Comparison of ENCODE assay signal across 28 cellular contexts in the genomic region with DNA sequence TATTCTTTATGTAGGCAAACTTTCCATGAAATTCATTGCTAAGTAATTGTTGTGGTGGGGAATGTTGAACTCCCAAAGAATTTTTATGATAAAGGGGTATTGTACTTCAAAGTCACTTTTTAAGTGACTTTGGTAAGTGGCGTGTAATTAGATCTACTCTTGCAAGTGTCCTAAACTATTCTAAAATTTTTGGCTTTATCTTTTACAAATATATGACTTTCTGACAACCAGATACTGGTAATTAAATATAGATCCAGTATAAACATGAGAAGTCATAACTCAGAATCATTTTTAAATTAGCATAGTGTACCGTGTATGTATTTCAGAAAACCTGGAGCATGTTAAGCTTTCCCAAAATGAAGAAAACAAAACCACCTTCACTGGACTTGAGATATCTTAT.
"Had no signal": no experiment of that assay in that cellular context is flagged by ENCODE, and none has a peak within 500 bp of the region (broad histone marks: within the 10 kb centered on the region; RNA-seq: fewer than 3 reads in every experiment).

No MANE protein-coding gene starts in this region.

- H3K9me3 ChIP-seq: esophagus muscularis mucosa, gastrocnemius medialis, gastroesophageal sphincter, heart left ventricle had no signal

- H3K4me1 ChIP-seq: esophagus muscularis mucosa, esophagus squamous epithelium, gastrocnemius medialis, gastroesophageal sphincter, heart left ventricle, heart right ventricle had no signal

- H2AFZ ChIP-seq: hepatocyte had no signal

- ATAC-seq: effector memory CD8-positive, alpha-beta T cell; esophagus mucosa; foreskin keratinocyte; gastrocnemius medialis; gastroesophageal sphincter; heart left ventricle; heart right ventricle had no signal

- H3K36me3 ChIP-seq: esophagus muscularis mucosa, esophagus squamous epithelium, gastrocnemius medialis, gastroesophageal sphincter, heart left ventricle, heart right ventricle had no signal

- H3K27me3 ChIP-seq: esophagus muscularis mucosa, esophagus squamous epithelium, foreskin keratinocyte, gastrocnemius medialis, gastroesophageal sphincter, heart left ventricle, heart right ventricle, hepatocyte had no signal

- H3K79me2 ChIP-seq: hepatocyte had no signal

- FAIRE-seq: colon, endometrium, endothelial cell of umbilical vein, frontal cortex had no signal

- DNase-seq: cortex of kidney; dermis blood vessel endothelial cell; dorsolateral prefrontal cortex; effector CD4-positive, alpha-beta T cell; effector CD8-positive, alpha-beta T cell; effector memory CD4-positive, alpha-beta T cell; effector memory CD8-positive, alpha-beta T cell; endodermal cell; erythroblast; esophagus squamous epithelium; foreskin fibroblast; foreskin keratinocyte; foreskin melanocyte; gastrocnemius medialis; glutamatergic neuron; head of caudate nucleus; heart left ventricle; heart right ventricle had no signal

- H3K4me2 ChIP-seq: hepatocyte had no signal

- H3K27ac ChIP-seq: coronary artery, dorsolateral prefrontal cortex, epithelial cell of prostate, esophagus muscularis mucosa, esophagus squamous epithelium, foreskin keratinocyte, gastrocnemius medialis, gastroesophageal sphincter, heart left ventricle, heart right ventricle, hepatocyte had no signal

- H3K4me3 ChIP-seq: coronary artery, dorsolateral prefrontal cortex, esophagus muscularis mucosa, esophagus squamous epithelium, gastrocnemius medialis, gastroesophageal sphincter, heart left ventricle, heart right ventricle, hepatocyte had no signal
